22 cellular contexts compared by ENCODE assay signal in the genomic region with DNA sequence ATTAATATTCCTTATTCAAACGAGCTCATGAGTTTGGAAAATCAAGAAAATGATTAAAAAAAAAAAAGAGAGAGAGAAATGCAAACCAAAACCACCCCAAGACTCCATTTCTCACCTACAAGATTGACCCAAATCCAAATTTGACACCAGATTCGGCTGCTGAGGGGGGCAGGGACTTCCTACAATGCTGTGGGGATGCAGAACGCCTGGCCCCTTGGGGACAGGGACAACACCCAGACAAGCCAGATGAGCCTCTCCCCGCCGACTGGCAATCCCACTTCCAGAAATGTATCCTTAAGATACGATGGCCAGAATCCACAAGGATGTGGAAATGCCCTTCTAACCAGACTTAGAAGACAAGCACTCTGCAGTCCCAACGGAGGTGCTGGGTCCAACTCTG. TPM values are rescaled to one million over a fixed set of nuclear protein-coding genes. Genes with fewer than 3 reads are reported as not detected.
A peak's percentile ranks its signal among the peaks of the same experiment; 100 is the strongest.
DNase-seq lines count a peak whose midpoint lies in the region; ATAC-seq and TF ChIP-seq lines count a peak whose summit lies in the region.
"Had no signal": no experiment of that assay in that cellular context is flagged by ENCODE, and none has a peak within 500 bp of the region (broad histone marks: within the 10 kb centered on the region; RNA-seq: fewer than 3 reads in every experiment).

No MANE protein-coding gene starts in this region.

- TF ChIP-seq CTCF in spleen (IDR thresholded peaks at IDR 0.05 in 8 of 11, conservative IDR thresholded peaks at IDR 0.05 in 3 of 11) = no peak

- DNase-seq in activated naive CD4-positive, alpha-beta T cell treated with anti-CD3 and anti-CD28 coated beads, Interleukin-2, amount 10 ng/mL, durations not matched to agents 7 days and 5 days = peak; percentile 10
- no peak for DNase-seq in activated naive CD4-positive, alpha-beta T cell treated with anti-CD3 and anti-CD28 coated beads, Interleukin-2, amount 50 U/mL, for 16 hours
- DNase-seq in posterior vena cava (ENCODE audit: low spot score) (peak; percentile 26), spleen (peak; percentile 16)
- DNase-seq in natural killer cell treated with Interleukin-12 subunit alpha and Interleukin-12 subunit beta and Interleukin-15 and Interleukin-18, amount 100 ng/mL, for 72 hours (ENCODE audit: low spot score) = no peak
- DNase-seq: Caco-2; CD4-positive, CD25-positive, alpha-beta regulatory T cell; CD8-positive, alpha-beta T cell; DMS153; DMS79; EL; GDM1 had no signal

- CTCF ChIA-PET in activated naive CD4-positive, alpha-beta T cell treated with anti-CD3 and anti-CD28 coated beads, Interleukin-2, amount 10 ng/mL, durations not matched to agents 7 days and 5 days (lab: Charles Lee) = no interaction called here

- H3K27me3 ChIP-seq in spleen (replicated peaks in 1 of 7) = no peaks in the 10 kb centered on the region
- H3K27me3 ChIP-seq: BLaER1 had no signal

- H3K4me1 Mint-ChIP-seq in activated naive CD4-positive, alpha-beta T cell treated with anti-CD3 and anti-CD28 coated beads, Interleukin-2, amount 10 ng/mL, durations not matched to agents 7 days and 5 days = no peaks in the 10 kb centered on the region
- peaks cover 0 to 12% of the 10 kb centered on the region in 2 donors for H3K4me1 Mint-ChIP-seq in natural killer cell treated with Interleukin-12 subunit alpha and Interleukin-12 subunit beta and Interleukin-15 and Interleukin-18, amount 100 ng/mL, for 72 hours (ENCODE audit: low read depth in 2 of 2)
- H3K4me1 Mint-ChIP-seq: B cell; CD4-positive, CD25-positive, alpha-beta regulatory T cell had no signal

- ATAC-seq in HG02759 (IDR thresholded peaks at IDR 0.05; ENCODE audit: unreplicated experiment) (no peak), GM18505 (IDR thresholded peaks at IDR 0.05; ENCODE audit: unreplicated experiment) (no peak)
- no peak for ATAC-seq in natural killer cell treated with Interleukin-12 subunit alpha and Interleukin-12 subunit beta and Interleukin-15 and Interleukin-18, amount 100 ng/mL, for 72 hours
- ATAC-seq: CD8-positive, alpha-beta T cell; GM12878; GM23338; HCT116 had no signal

- H3K27ac ChIP-seq in spleen = no peak overlapping the region
- H3K27ac ChIP-seq: 22Rv1, BLaER1, C4-2B had no signal

- peaks cover 23% of the 10 kb centered on the region for H3K36me3 Mint-ChIP-seq in activated naive CD4-positive, alpha-beta T cell treated with anti-CD3 and anti-CD28 coated beads, Interleukin-2, amount 10 ng/mL, durations not matched to agents 7 days and 5 days
- H3K36me3 Mint-ChIP-seq in natural killer cell treated with Interleukin-12 subunit alpha and Interleukin-12 subunit beta and Interleukin-15 and Interleukin-18, amount 100 ng/mL, for 72 hours = peaks cover 14% of the 10 kb centered on the region

- H3K27me3 Mint-ChIP-seq in activated naive CD4-positive, alpha-beta T cell treated with anti-CD3 and anti-CD28 coated beads, Interleukin-2, amount 10 ng/mL, durations not matched to agents 7 days and 5 days = no peaks in the 10 kb centered on the region
- no peaks in the 10 kb centered on the region for H3K27me3 Mint-ChIP-seq in natural killer cell treated with Interleukin-12 subunit alpha and Interleukin-12 subunit beta and Interleukin-15 and Interleukin-18, amount 100 ng/mL, for 72 hours
- H3K27me3 Mint-ChIP-seq: B cell; CD4-positive, CD25-positive, alpha-beta regulatory T cell had no signal

- TF ChIP-seq POLR2A in spleen (IDR thresholded peaks at IDR 0.05) (no peak), GM18505 (IDR thresholded peaks at IDR 0.05; ENCODE audit: borderline replicate concordance, extremely low read depth, insufficient read depth, insufficient read length) (no peak)

- H3K4me3 ChIP-seq in spleen = no peak overlapping the region
- H3K4me3 ChIP-seq: BLaER1, GM12878, GM23338 had no signal

- peaks cover 7% of the 10 kb centered on the region for H3K9me3 Mint-ChIP-seq in activated naive CD4-positive, alpha-beta T cell treated with anti-CD3 and anti-CD28 coated beads, Interleukin-2, amount 10 ng/mL, durations not matched to agents 7 days and 5 days
- no peaks in the 10 kb centered on the region for H3K9me3 Mint-ChIP-seq in natural killer cell treated with Interleukin-12 subunit alpha and Interleukin-12 subunit beta and Interleukin-15 and Interleukin-18, amount 100 ng/mL, for 72 hours
- H3K9me3 Mint-ChIP-seq: CD8-positive, alpha-beta T cell had no signal

- H3K36me3 ChIP-seq in spleen = peaks cover 6 to 54% (median 30%) of the 10 kb centered on the region in 6 donors

- 84 to 95% (median 89%) methylated on average over 7 of the region's 7 CpGs for WGBS in spleen, 5 donors

- no peaks in the 10 kb centered on the region for H3K4me1 ChIP-seq in spleen
- H3K4me1 ChIP-seq: Caco-2 had no signal

- intact Hi-C loops in posterior vena cava (cut with DNase I) = no loop called here
- intact Hi-C loops in spleen (cut with DNase I; ENCODE audit: low total_unique reads) = no loop called here

- H3K4me3 Mint-ChIP-seq in activated naive CD4-positive, alpha-beta T cell treated with anti-CD3 and anti-CD28 coated beads, Interleukin-2, amount 10 ng/mL, durations not matched to agents 7 days and 5 days = no peak overlapping the region
- H3K4me3 Mint-ChIP-seq in natural killer cell treated with Interleukin-12 subunit alpha and Interleukin-12 subunit beta and Interleukin-15 and Interleukin-18, amount 100 ng/mL, for 72 hours = no peak overlapping the region
- H3K4me3 Mint-ChIP-seq: B cell; CD8-positive, alpha-beta T cell; GM23338 had no signal

- H3K27ac Mint-ChIP-seq in activated naive CD4-positive, alpha-beta T cell treated with anti-CD3 and anti-CD28 coated beads, Interleukin-2, amount 10 ng/mL, durations not matched to agents 7 days and 5 days = no peak overlapping the region
- no peak overlapping the region for H3K27ac Mint-ChIP-seq in natural killer cell treated with Interleukin-12 subunit alpha and Interleukin-12 subunit beta and Interleukin-15 and Interleukin-18, amount 100 ng/mL, for 72 hours
- H3K27ac Mint-ChIP-seq: B cell; CD4-positive, CD25-positive, alpha-beta regulatory T cell; CD8-positive, alpha-beta T cell; GM23338; H9 had no signal

- H3K9me3 ChIP-seq in spleen = peaks cover 0 to 1% (median 0%) of the 10 kb centered on the region in 8 donors
- H3K9me3 ChIP-seq: Caco-2 had no signal

RNA-seq across cellular contexts. Expression of gene BOK, which starts 20.7 kb away (rescaled TPM):
- total RNA-seq in posterior vena cava (10 to 100 TPM; 20.1 to 29.7 TPM), spleen (10 to 100 TPM in 4 of 7 donors, 1 to 10 TPM in 3; 6.5 to 19.4 (median 13.0) TPM)
- 1 to 10 TPM; 3.0 to 7.2 (median 4.5) TPM for polyA plus RNA-seq in spleen
- total RNA-seq in natural killer cell treated with Interleukin-12 subunit alpha and Interleukin-12 subunit beta and Interleukin-15 and Interleukin-18, amount 100 ng/mL, for 72 hours = 1 to 10 TPM; 1.0 to 2.2 TPM
- total RNA-seq: CD4-positive, CD25-positive, alpha-beta regulatory T cell; CD8-positive, alpha-beta T cell had no signal
- polyA plus RNA-seq: CD4-positive, CD25-positive, alpha-beta regulatory T cell had no signal

RNA-seq across cellular contexts. Expression of gene THAP4, which starts 57.7 kb away (rescaled TPM):
- total RNA-seq in posterior vena cava = 10 to 100 TPM; 31.2 to 32.1 TPM
- total RNA-seq in spleen = 10 to 100 TPM; 23.5 to 31.5 (median 28.8) TPM
- 10 to 100 TPM; 21.0 to 27.7 (median 23.5) TPM for polyA plus RNA-seq in spleen
- 10 to 100 TPM; 26.9 to 55.9 TPM for total RNA-seq in natural killer cell treated with Interleukin-12 subunit alpha and Interleukin-12 subunit beta and Interleukin-15 and Interleukin-18, amount 100 ng/mL, for 72 hours

RNA-seq across cellular contexts. Expression of gene ATG4B, which starts 58.2 kb away (rescaled TPM):
- 10 to 100 TPM; 43.7 to 52.1 TPM for total RNA-seq in posterior vena cava
- 100 to 1,000 TPM in 3 of 7 donors, 10 to 100 TPM in 4; 80.0 to 114 (median 97.2) TPM for total RNA-seq in spleen
- 10 to 100 TPM; 31.1 to 74.5 (median 44.6) TPM for polyA plus RNA-seq in spleen
- 100 to 1,000 TPM in 1 of 2 donors, 10 to 100 TPM in 1; 96.2 to 127 TPM for total RNA-seq in natural killer cell treated with Interleukin-12 subunit alpha and Interleukin-12 subunit beta and Interleukin-15 and Interleukin-18, amount 100 ng/mL, for 72 hours

Comparison
In these comparisons a context has a peak if more than half of its experiments do, and no peak if none do; other contexts are left out.
1. DNase-seq: peak in activated naive CD4-positive, alpha-beta T cell treated with anti-CD3 and anti-CD28 coated beads, Interleukin-2, amount 10 ng/mL, durations not matched to agents 7 days and 5 days (single experiment), posterior vena cava (single experiment) and spleen (single experiment); none in activated naive CD4-positive, alpha-beta T cell treated with anti-CD3 and anti-CD28 coated beads, Interleukin-2, amount 50 U/mL, for 16 hours (single experiment) and natural killer cell treated with Interleukin-12 subunit alpha and Interleukin-12 subunit beta and Interleukin-15 and Interleukin-18, amount 100 ng/mL, for 72 hours (single experiment).